In genomic region chr5:68021958-68022357, GRCh38 we compare ENCODE assay signal across 25 cellular contexts.
"Had no signal": no experiment of that assay in that cellular context is flagged by ENCODE, and none has a peak within 500 bp of the region (broad histone marks: within the 10 kb centered on the region; RNA-seq: fewer than 3 reads in every experiment).

No MANE protein-coding gene starts in this region.

- H3K27me3 ChIP-seq: ascending aorta, breast epithelium, esophagus squamous epithelium, heart left ventricle had no signal

- H3K4me1 ChIP-seq: breast epithelium, esophagus squamous epithelium had no signal

- ATAC-seq: activated CD4-positive, CD25-positive, alpha-beta regulatory T cell treated with anti-CD3 and anti-CD28 coated beads, Interleukin-2, amount 50 U/mL, for 24 hours; activated CD8-positive, alpha-beta T cell treated with anti-CD3 and anti-CD28 coated beads for 36 hours; activated naive CD8-positive, alpha-beta T cell treated with anti-CD3 and anti-CD28 coated beads, Interleukin-2, amount 50 U/mL, for 24 hours; activated T-cell treated with anti-CD3 and anti-CD28 coated beads, Interleukin-2, amount 50 U/mL, for 4 hours; heart left ventricle; T-helper 17 cell had no signal

- DNase-seq: activated B cell treated with CpG ODN at 0.5 μM for 24 hours; activated CD4-positive, alpha-beta T cell treated with anti-CD3 and anti-CD28 coated beads for 48 hours; activated CD4-positive, alpha-beta T cell treated with anti-CD3 and anti-CD28 coated beads, Interleukin-2, amount 50 U/mL, for 1 hour; activated CD4-positive, alpha-beta T cell treated with anti-CD3 and anti-CD28 coated beads, Interleukin-2, amount 50 U/mL, for 48 hours; activated CD8-positive, alpha-beta memory T cell treated with anti-CD3 and anti-CD28 coated beads for 24 hours; activated CD8-positive, alpha-beta T cell treated with anti-CD3 and anti-CD28 coated beads for 36 hours; activated effector memory CD4-positive, alpha-beta T cell treated with anti-CD3 and anti-CD28 coated beads, Interleukin-2, amount 50 U/mL, for 16 hours; activated naive CD4-positive, alpha-beta T cell treated with anti-CD3 and anti-CD28 coated beads for 36 hours; activated naive CD8-positive, alpha-beta T cell treated with anti-CD3 and anti-CD28 coated beads for 36 hours; activated naive CD8-positive, alpha-beta T cell treated with anti-CD3 and anti-CD28 coated beads, Interleukin-2, amount 50 U/mL, for 24 hours; activated T-cell treated with anti-CD3 and anti-CD28 coated beads, Interleukin-2, amount 50 U/mL, for 4 hours; effector CD8-positive, alpha-beta T cell; esophagus squamous epithelium; foreskin melanocyte; glutamatergic neuron; heart left ventricle; T-helper 1 cell; T-helper 17 cell; T1000; WERI-Rb-1 had no signal

- H3K36me3 ChIP-seq: ascending aorta, breast epithelium, esophagus squamous epithelium, heart left ventricle, WERI-Rb-1 had no signal

- H3K27ac ChIP-seq: ascending aorta, breast epithelium, coronary artery, epithelial cell of prostate, esophagus squamous epithelium, heart left ventricle, WERI-Rb-1 had no signal

- H3K9me3 ChIP-seq: ascending aorta, breast epithelium, esophagus squamous epithelium had no signal

- H3K4me3 ChIP-seq: ascending aorta, breast epithelium, coronary artery, esophagus squamous epithelium, heart left ventricle had no signal
